In genomic region chr19:56066152-56067023, GRCh38 we compare ENCODE assay signal across 8 cellular contexts. TPM values are rescaled to one million over a fixed set of nuclear protein-coding genes. Genes with fewer than 3 reads are reported as not detected.
DNase-seq lines count a peak whose midpoint lies in the region; ATAC-seq and TF ChIP-seq lines count a peak whose summit lies in the region.

No MANE protein-coding gene starts in this region.

- no peaks in the 10 kb centered on the region for H3K36me3 ChIP-seq in SK-N-SH (replicated peaks in 1 of 2; ENCODE audit: control insufficient read depth in 1 of 2, insufficient read depth in 2 of 2, low read length in 1 of 2)
- H3K36me3 ChIP-seq in left ventricle myocardium inferior: no peaks in the 10 kb centered on the region

- POLR2A ChIA-PET in SK-N-SH (lab: Yijun Ruan, JAX): no interaction called here

- no peaks in the 10 kb centered on the region for H3K36me3 Mint-ChIP-seq in activated naive CD8-positive, alpha-beta T cell treated with anti-CD3 and anti-CD28 coated beads for 36 hours

- H3K9ac ChIP-seq in SK-N-SH: no peak overlapping the region

- no peaks in the 10 kb centered on the region for H3K79me2 ChIP-seq in SK-N-SH (ENCODE audit: insufficient read depth)

- H3K4me1 ChIP-seq in SK-N-SH (ENCODE audit: control insufficient read depth in 1 of 2, insufficient read depth in 2 of 2, low read depth in 1 of 2, low read length in 1 of 2) (peaks cover 0 to 7% of the 10 kb centered on the region in 2 experiments; a peak in 1 of 4 replicates), left ventricle myocardium inferior (peaks cover 9% of the 10 kb centered on the region)

- peaks cover 10% of the 10 kb centered on the region; the same call in 1 of the 2 replicates for H3K27me3 ChIP-seq in SK-N-SH (ENCODE audit: insufficient read depth)
- peaks cover 49% of the 10 kb centered on the region for H3K27me3 ChIP-seq in left ventricle myocardium inferior (ENCODE audit: low read depth)

- peak overlapping the region; percentile 76 for H3K4me2 ChIP-seq in SK-N-SH

- TF ChIP-seq CTCF in GM10266 (IDR thresholded peaks at IDR 0.05; ENCODE audit: control insufficient read depth, insufficient read depth, low read depth, missing control alignments) (peak; percentile 89), SK-N-SH (IDR thresholded peaks at IDR 0.05) (peak; percentile 87), left ventricle myocardium inferior (IDR thresholded peaks at IDR 0.05; ENCODE audit: borderline replicate concordance) (peak; percentile 95), retinal pigment epithelial cell (conservative IDR thresholded peaks at IDR 0.05; ENCODE audit: low read depth, low read length) (peak; percentile 87)

- H4K20me1 ChIP-seq in SK-N-SH (ENCODE audit: insufficient read depth): no peaks in the 10 kb centered on the region

- H3K9me3 Mint-ChIP-seq in activated naive CD8-positive, alpha-beta T cell treated with anti-CD3 and anti-CD28 coated beads for 36 hours: no peaks in the 10 kb centered on the region

- DNase-seq in GM10266 (ENCODE audit: extremely low spot score) (peak; percentile 76), KBM-7 (peak; percentile 76), SK-N-SH (peak; percentile 89), left ventricle myocardium inferior (peak; percentile 61), retinal pigment epithelial cell (ENCODE audit: low read depth) (no peak)
- peak; percentile 54 for DNase-seq in activated naive CD8-positive, alpha-beta T cell treated with anti-CD3 and anti-CD28 coated beads for 36 hours

- H3K9me2 ChIP-seq in SK-N-SH: no peaks in the 10 kb centered on the region

- H3K27ac ChIP-seq in SK-N-SH (ENCODE audit: low read depth in 2 of 2, low read length in 1 of 2) (no peak overlapping the region), left ventricle myocardium inferior (replicated peaks) (no peak overlapping the region)

- no peaks in the 10 kb centered on the region for H3K9me3 ChIP-seq in SK-N-SH
- H3K9me3 ChIP-seq in left ventricle myocardium inferior (replicated peaks): no peaks in the 10 kb centered on the region

- TF ChIP-seq EP300 in SK-N-SH (IDR thresholded peaks at IDR 0.05; ENCODE audit: borderline replicate concordance in 1 of 2, low read depth in 1 of 2, low read length in 1 of 2): no peak

- TF ChIP-seq RAD21 in SK-N-SH (IDR thresholded peaks at IDR 0.05; ENCODE audit: low read length): peak; percentile 75

- H3K27ac Mint-ChIP-seq in activated naive CD8-positive, alpha-beta T cell treated with anti-CD3 and anti-CD28 coated beads for 36 hours: no peak overlapping the region

- H3K4me3 ChIP-seq in SK-N-SH (ENCODE audit: low read depth in 2 of 2, low read length in 1 of 2) (peak overlapping the region; percentile 26 to 54), left ventricle myocardium inferior (peak overlapping the region; percentile 46), retinal pigment epithelial cell (ENCODE audit: low read length) (peak overlapping the region; percentile 45)

- CTCF ChIA-PET in SK-N-SH (lab: Yijun Ruan, JAX): interaction anchor here (0.6 to 4.2 kb wide), 57 partner anchors 8 to 1238 kb away, joined by 3 to 91 read pairs (median 5); partner anchors contain the start of genes GALP and ZNF583

- in situ Hi-C loops in KBM-7 (cut with MboI; ENCODE audit: low pct_unique_long_range_greater_than_20kb, low sequenced_read_pairs): no loop called here

- ATAC-seq in GM21717 (IDR thresholded peaks at IDR 0.05; ENCODE audit: unreplicated experiment) (no peak), GM19455 (IDR thresholded peaks at IDR 0.05; ENCODE audit: unreplicated experiment) (no peak)

- peaks cover 10% of the 10 kb centered on the region for H3K4me1 Mint-ChIP-seq in activated naive CD8-positive, alpha-beta T cell treated with anti-CD3 and anti-CD28 coated beads for 36 hours

- H3K4me3 Mint-ChIP-seq in activated naive CD8-positive, alpha-beta T cell treated with anti-CD3 and anti-CD28 coated beads for 36 hours: peak overlapping the region; percentile 55

- peaks cover 35% of the 10 kb centered on the region for H3K27me3 Mint-ChIP-seq in activated naive CD8-positive, alpha-beta T cell treated with anti-CD3 and anti-CD28 coated beads for 36 hours

- WGBS in SK-N-SH (ENCODE audit: low lambda C conversion rate): 3% methylated on average over 36 of the region's 39 CpGs

- peak overlapping the region; percentile 7; the same call in 1 of the 2 replicates for H2AFZ ChIP-seq in SK-N-SH (ENCODE audit: low read depth)

- no peaks in the 10 kb centered on the region for H3F3A ChIP-seq in SK-N-SH (replicated peaks; ENCODE audit: insufficient read depth)

- intact Hi-C loops in left ventricle myocardium inferior (cut with micrococcal nuclease): loop anchor here (10.0 kb wide), 1 partner anchor 278 kb away; no protein-coding TSS in a partner anchor

TF ChIP-seq in SK-N-SH, 30 proteins besides CTCF, POLR2A, EP300 and RAD21:
- TF ChIP-seq YY1 (IDR thresholded peaks at IDR 0.05; ENCODE audit: low read depth) (no peak), PBX3 (IDR thresholded peaks at IDR 0.05) (no peak), MEF2A (IDR thresholded peaks at IDR 0.05; ENCODE audit: borderline replicate concordance, low read depth) (no peak), MXI1 (IDR thresholded peaks at IDR 0.05; ENCODE audit: low read depth, low read length) (no peak), RXRA (IDR thresholded peaks at IDR 0.05; ENCODE audit: borderline replicate concordance, low read depth) (no peak), FOSL2 (IDR thresholded peaks at IDR 0.05; ENCODE audit: borderline replicate concordance, low read depth) (no peak), FOXJ3 (CRISPR knock-in tag; IDR thresholded peaks at IDR 0.05) (0 out of 2 replicates have a peak, but pooled peaks have one; percentile 6), SMC3 (IDR thresholded peaks at IDR 0.05; ENCODE audit: low read depth, low read length) (peak; percentile 47), NRF1 (IDR thresholded peaks at IDR 0.05; ENCODE audit: low read depth, low read length) (no peak), CHD2 (IDR thresholded peaks at IDR 0.05; ENCODE audit: low read length, partially characterized antibody) (no peak)

RNA-seq across cellular contexts. Expression of gene ZNF787, which starts 54.7 kb away (rescaled TPM):
- 14.3 and 16.0 TPM in 2 replicates for polyA plus RNA-seq in SK-N-SH (2012; rRNA removed)
- 5.9 and 10.5 TPM in 2 replicates for polyA plus RNA-seq in SK-N-SH (2012; cell fraction: cytosol; rRNA removed)
- 23.9 and 26.9 TPM in 2 replicates for polyA plus RNA-seq in SK-N-SH (2012; cell fraction: nucleus; rRNA removed)
- total RNA-seq in activated naive CD8-positive, alpha-beta T cell treated with anti-CD3 and anti-CD28 coated beads for 36 hours: 10 to 100 TPM; 34.2 to 35.6 TPM
- 31.8 TPM for total RNA-seq in left ventricle myocardium inferior
